ENCODE assay signal across 9 cellular contexts in the genomic region with DNA sequence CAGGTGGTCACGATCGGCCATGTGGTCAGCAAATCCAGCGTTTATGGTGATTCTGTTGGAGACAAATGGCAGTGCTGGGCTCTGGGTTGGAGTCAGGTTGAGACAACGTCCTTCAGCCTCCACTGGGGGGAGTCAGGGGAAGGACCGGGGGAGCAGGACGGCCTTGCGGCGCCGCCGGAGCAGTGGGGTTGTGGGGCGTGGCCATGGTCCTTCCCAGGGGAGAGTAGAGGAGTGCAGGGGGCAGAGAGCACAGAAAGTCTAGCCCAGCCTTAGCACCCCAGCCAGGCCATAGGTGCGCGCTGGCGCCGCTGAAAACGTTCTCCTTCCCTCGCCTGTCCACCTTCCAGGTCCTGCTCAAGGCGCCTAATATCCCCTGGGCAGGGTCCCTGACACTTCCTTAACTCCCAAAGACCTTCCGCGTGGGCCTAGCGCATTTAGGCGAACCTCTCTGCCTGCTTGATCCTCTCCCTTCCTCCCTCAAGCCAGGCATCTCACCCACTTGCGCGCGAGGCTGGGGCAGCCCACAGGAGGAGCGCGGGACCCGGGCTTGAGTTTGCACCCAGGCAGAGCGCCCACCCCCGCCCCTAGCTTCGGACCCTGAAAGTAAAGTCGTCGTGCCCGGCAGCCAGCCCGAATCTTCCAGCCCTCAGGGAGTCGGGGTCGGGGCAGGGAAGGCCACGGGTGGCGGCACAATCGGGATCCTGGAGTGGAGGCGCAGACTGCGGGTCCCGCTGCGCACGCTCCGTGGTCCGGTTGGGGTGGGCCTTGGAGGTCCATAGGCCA. TPM values are rescaled to one million over a fixed set of nuclear protein-coding genes. Genes with fewer than 3 reads are reported as not detected.
DNase-seq lines count a peak whose midpoint lies in the region; ATAC-seq, FAIRE-seq and TF ChIP-seq lines count a peak whose summit lies in the region.
"Had no signal": no experiment of that assay in that cellular context is flagged by ENCODE, and none has a peak within 500 bp of the region (broad histone marks: within the 10 kb centered on the region; RNA-seq: fewer than 3 reads in every experiment).

No MANE protein-coding gene starts in this region.

- ATAC-seq in A549 (peak; percentile 57 to 68), HCT116 (no peak), WTC11 (peak; percentile 48)

- peaks cover 19% of the 10 kb centered on the region for H3K4me1 Mint-ChIP-seq in WTC11

- TF ChIP-seq CTCF in A549 (IDR thresholded peaks at IDR 0.05) (peak; percentile 35), HCT116 (IDR thresholded peaks at IDR 0.05 in 2 of 3, conservative IDR thresholded peaks at IDR 0.05 in 1 of 3; ENCODE audit: borderline replicate concordance in 1 of 3, insufficient read depth in 1 of 3, low read depth in 2 of 3, low read length in 2 of 3) (peak in 1 of 3 experiments; percentile 30; a peak in 1 of 6 replicates), WTC11 (IDR thresholded peaks at IDR 0.05) (0 out of 2 replicates have a peak, but pooled peaks have one; percentile 12), kidney (IDR thresholded peaks at IDR 0.05; ENCODE audit: borderline replicate concordance, extremely low read depth, insufficient read depth) (no peak)

- POLR2A ChIA-PET in A549 (lab: Yijun Ruan, JAX), result no interaction called here
- POLR2A ChIA-PET in HCT116 (lab: Charles Lee), result no interaction called here
- POLR2A ChIA-PET in WTC11 (lab: Charles Lee), result no interaction called here

- TF ChIP-seq EP300 in A549 (IDR thresholded peaks at IDR 0.05), result no peak

- DNase-seq in A549 (ENCODE audit: low read depth in 1 of 2, low spot score in 1 of 2) (peak; percentile 72 to 84), HCT116 (ENCODE audit: low read depth, low spot score) (no peak), WTC11 (ENCODE audit: low spot score) (peak; percentile 87), kidney (peak; percentile 79), NCI-H2081 (lab: John Stamatoyannopoulos, UW) (no peak), mucosa of gallbladder (ENCODE audit: low spot score) (no peak), GM12891 (ENCODE audit: insufficient read length, low spot score) (no peak)
- DNase-seq in stimulated activated naive CD4-positive, alpha-beta T cell treated with Interleukin-2 at 50 U/mL for 16 hours (lab: John Stamatoyannopoulos, UW), result no peak

- H3K4me2 ChIP-seq in A549 (peak overlapping the region; percentile 98), HCT116 (ENCODE audit: low read length) (no peak overlapping the region)

- RAD21 ChIA-PET in HCT116 (lab: Charles Lee; ENCODE audit: low non-redundant PET in 1 of 2, low total read pairs in 2 of 2, uncharacterized antibody in 2 of 2, unreplicated experiment in 2 of 2), result no interaction called here

- H3K9me3 ChIP-seq in A549 (peaks cover 5% of the 10 kb centered on the region), HCT116 (ENCODE audit: control insufficient read depth in 1 of 2, insufficient read depth in 1 of 2, low read depth in 1 of 2, low read length in 2 of 2) (peaks cover 0 to 5% of the 10 kb centered on the region in 2 experiments; a peak in 1 of 4 replicates), kidney (ENCODE audit: control insufficient read depth in 1 of 2, low read length in 2 of 2) (no peaks in the 10 kb centered on the region)

- peak overlapping the region in 1 of 2 experiments; percentile 69; a peak in 1 of 6 replicates for H3K27ac ChIP-seq in A549
- no peak overlapping the region for H3K27ac ChIP-seq in HCT116 (ENCODE audit: low read depth, low read length)
- H3K27ac ChIP-seq in kidney (ENCODE audit: low read depth in 2 of 2, low read length in 2 of 2), result no peak overlapping the region

- peaks cover 31% of the 10 kb centered on the region for H3K27me3 Mint-ChIP-seq in WTC11 (ENCODE audit: low read depth)

- TF ChIP-seq RAD21 in A549 (conservative IDR thresholded peaks at IDR 0.05 in 1 of 2, IDR thresholded peaks at IDR 0.05 in 1 of 2) (peak in 1 of 2 experiments; percentile 30; a peak in 1 of 5 replicates), HCT116 (IDR thresholded peaks at IDR 0.05; ENCODE audit: low read depth) (peak; percentile 13; the same call in 1 of the 2 replicates)

- H3K36me3 ChIP-seq in HCT116 (ENCODE audit: control insufficient read depth in 1 of 2, insufficient read depth in 2 of 2, low read length in 2 of 2) (no peaks in the 10 kb centered on the region), kidney (ENCODE audit: control insufficient read depth in 1 of 2, insufficient read depth in 2 of 2, low read length in 2 of 2) (no peaks in the 10 kb centered on the region)

- no peak overlapping the region for H3K27ac Mint-ChIP-seq in WTC11

- H2AFZ ChIP-seq in HCT116 (ENCODE audit: low read depth, low read length, poor library complexity, severe bottlenecking), result no peak overlapping the region

- no peak for FAIRE-seq in A549 (lab: Jason Lieb, UNC)
- no peak for FAIRE-seq in kidney (lab: Jason Lieb, UNC)
- no peak for FAIRE-seq in GM12891 (lab: Jason Lieb, UNC)

- no peaks in the 10 kb centered on the region for H4K20me1 ChIP-seq in HCT116 (ENCODE audit: insufficient read depth)

- peak overlapping the region; percentile 55; the same call in 2 of the 3 replicates for H3K4me3 ChIP-seq in A549
- no peak overlapping the region for H3K4me3 ChIP-seq in HCT116 (replicated peaks in 1 of 2; ENCODE audit: low read depth in 1 of 2, low read length in 2 of 2)
- no peak overlapping the region for H3K4me3 ChIP-seq in kidney (ENCODE audit: low read length in 2 of 2)

- H3K9me3 Mint-ChIP-seq in WTC11, result peaks cover under 1% of the 10 kb centered on the region; the same call in 1 of the 2 replicates

- H3K4me3 Mint-ChIP-seq in WTC11, result peak overlapping the region; percentile 70

- TF ChIP-seq POLR2A in A549 (IDR thresholded peaks at IDR 0.05; ENCODE audit: low read length) (no peak), HCT116 (IDR thresholded peaks at IDR 0.05; ENCODE audit: borderline replicate concordance, extremely low read depth, insufficient read depth, insufficient read length) (no peak), GM12891 (IDR thresholded peaks at IDR 0.05; ENCODE audit: low read depth, low read length) (no peak)

- peaks cover 26% of the 10 kb centered on the region for H3K4me1 ChIP-seq in A549
- H3K4me1 ChIP-seq in HCT116 (ENCODE audit: control insufficient read depth in 1 of 2, insufficient read depth in 2 of 2, low read length in 2 of 2), result peaks cover 10 to 29% of the 10 kb centered on the region in 2 experiments; a peak in 3 of 4 replicates
- peaks cover 0 to 5% of the 10 kb centered on the region in 2 donors for H3K4me1 ChIP-seq in kidney (ENCODE audit: control insufficient read depth in 1 of 2, insufficient read depth in 1 of 2, low read depth in 1 of 2, low read length in 2 of 2)

- WGBS in A549 (ENCODE audit: missing lambda C conversion rate), result 11% methylated on average over 21 of the region's 47 CpGs

- CTCF ChIA-PET in A549 (lab: Yijun Ruan, JAX), result interaction anchor here (0.7 to 1.6 kb wide), 4 partner anchors 9 to 429 kb away, joined by 3 to 6 read pairs (median 4); no protein-coding TSS in a partner anchor
- CTCF ChIA-PET in HCT116 (lab: Charles Lee), result no interaction called here
- CTCF ChIA-PET in WTC11 (lab: Charles Lee), result interaction anchor here (0.9 kb wide), 1 partner anchor 71 kb away, joined by 5 read pairs; no protein-coding TSS in a partner anchor

- H3K36me3 Mint-ChIP-seq in WTC11, result no peaks in the 10 kb centered on the region

- H3K9ac ChIP-seq in HCT116 (ENCODE audit: low read length), result no peak overlapping the region
- no peak overlapping the region for H3K9ac ChIP-seq in kidney (ENCODE audit: low read length in 2 of 2)

- intact Hi-C loops in HCT116 (cut with micrococcal nuclease), result loop anchor here (10.0 kb wide), 1 partner anchor 331 kb away; no protein-coding TSS in a partner anchor
- intact Hi-C loops in kidney (cut with DNase I), result loop anchor here (5.0 kb wide), 1 partner anchor 427 kb away; no protein-coding TSS in a partner anchor

- H3K79me2 ChIP-seq in HCT116 (ENCODE audit: insufficient read depth, low read length), result peaks cover 13% of the 10 kb centered on the region; the same call in 1 of the 2 replicates

- H3K9me2 ChIP-seq in HCT116 (ENCODE audit: insufficient read depth), result no peaks in the 10 kb centered on the region

- BruUV-seq in HCT116 (replicated peaks; lab: Mats Ljungman, UMichigan), result no TSS peak

- no peaks in the 10 kb centered on the region for H3K27me3 ChIP-seq in HCT116 (ENCODE audit: insufficient read depth, low read length)

TF ChIP-seq in A549, 52 proteins besides CTCF, POLR2A, EP300 and RAD21 (continues in another document):
- TF ChIP-seq SMC3 (IDR thresholded peaks at IDR 0.05) (peak; percentile 40), CEBPB (IDR thresholded peaks at IDR 0.05) (no peak)

TF ChIP-seq in HCT116, 20 proteins besides CTCF, POLR2A, EP300 and RAD21 (continues in another document):
- no peak for TF ChIP-seq CBX3 (IDR thresholded peaks at IDR 0.05; ENCODE audit: low read depth)
- no peak for TF ChIP-seq SP1 (IDR thresholded peaks at IDR 0.05; ENCODE audit: low read depth)

TF ChIP-seq in GM12891, 5 proteins besides CTCF, POLR2A, EP300 and RAD21:
- no peak for TF ChIP-seq POU2F2 (IDR thresholded peaks at IDR 0.05; ENCODE audit: low read depth, low read length)
- TF ChIP-seq POLR2AphosphoS5 (IDR thresholded peaks at IDR 0.05; ENCODE audit: low read depth, low read length), result no peak
- TF ChIP-seq PAX5 (IDR thresholded peaks at IDR 0.05; ENCODE audit: insufficient read depth, low read length, severe bottlenecking), result no peak
- TF ChIP-seq TAF1 (IDR thresholded peaks at IDR 0.05; ENCODE audit: low read depth, low read length), result no peak
- TF ChIP-seq SPI1 (IDR thresholded peaks at IDR 0.05; ENCODE audit: low read depth, low read length), result no peak

RNA-seq across cellular contexts. Expression of a gene that starts 3.1 kb away (rescaled TPM):
- polyA plus RNA-seq in A549 (2011; rRNA removed) (0.20 and 0.28 TPM in 2 replicates), A549 (2017; fragmentation: RNase III; extraction: RNeasy Plus Mini Kit Qiagen cat#74134 plus additional on column Dnase treatment) (1.9 to 2.3 TPM (median 2.1 TPM) in 3 replicates), kidney (ENCODE audit: insufficient read depth, low read depth, low replicate concordance) (2.3 TPM)
- polyA plus RNA-seq in A549 (2012; cell fraction: cytosol; rRNA removed), result 1.1 and 1.9 TPM in 2 replicates
- polyA plus RNA-seq in A549 (2012; cell fraction: nucleus; rRNA removed), result 2.4 and 3.7 TPM in 2 replicates
- 0.33 and 0.39 TPM in 2 replicates for polyA minus RNA-seq in A549 (2011; rRNA and poly(A)+ RNA removed)
- total RNA-seq in HCT116 (2021; ENCODE audit: unreplicated experiment) (10.2 TPM), WTC11 (2021) (36.4 to 53.4 TPM (median 39.5 TPM) in 3 replicates), kidney (12.3 TPM), mucosa of gallbladder (3.7 TPM)
- polyA plus RNA-seq in HCT116 (2012), result 4.3 and 4.8 TPM in 2 replicates
- polyA plus RNA-seq in GM12891 (2012; ENCODE audit: low read depth, missing spikeins), result 0.03 TPM
- total RNA-seq: M059J had no signal

RNA-seq across cellular contexts. Expression of a gene that starts 49.8 kb away (rescaled TPM):
- not detected in 2 replicates for polyA plus RNA-seq in A549 (2011; rRNA removed)
- polyA plus RNA-seq in A549 (2012; cell fraction: cytosol; rRNA removed), result 0.03 and 0.21 TPM in 2 replicates
- 0.11 and 0.14 TPM in 2 replicates for polyA plus RNA-seq in A549 (2012; cell fraction: nucleus; rRNA removed)
- 0.13 TPM in 1 of 3 replicates, not detected in the others for polyA plus RNA-seq in A549 (2017; fragmentation: RNase III; extraction: RNeasy Plus Mini Kit Qiagen cat#74134 plus additional on column Dnase treatment)
- not detected in 2 replicates for polyA minus RNA-seq in A549 (2011; rRNA and poly(A)+ RNA removed)
- not detected for total RNA-seq in HCT116 (2021; ENCODE audit: unreplicated experiment)
- 0.15 and 0.17 TPM in 2 replicates for polyA plus RNA-seq in HCT116 (2012)
- 3.4 to 3.8 TPM (median 3.5 TPM) in 3 replicates for total RNA-seq in WTC11 (2021)
- total RNA-seq in kidney, result 2.5 TPM
- 58.1 TPM for polyA plus RNA-seq in kidney (ENCODE audit: insufficient read depth, low read depth, low replicate concordance)
- total RNA-seq in mucosa of gallbladder, result 4.7 TPM
- not detected for polyA plus RNA-seq in GM12891 (2012; ENCODE audit: low read depth, missing spikeins)
- total RNA-seq: M059J had no signal

Comparison
In these comparisons a context has a peak if more than half of its experiments do, and no peak if none do; other contexts are left out.
1. DNase-seq: peak in A549 (2 of 2), WTC11 (single experiment) and kidney (single experiment); none in HCT116 (single experiment), NCI-H2081 (0 of 2), mucosa of gallbladder (single experiment), GM12891 (single experiment) and stimulated activated naive CD4-positive, alpha-beta T cell treated with Interleukin-2 at 50 U/mL for 16 hours (single experiment).